2 cellular contexts compared by ENCODE assay signal in the genomic region with DNA sequence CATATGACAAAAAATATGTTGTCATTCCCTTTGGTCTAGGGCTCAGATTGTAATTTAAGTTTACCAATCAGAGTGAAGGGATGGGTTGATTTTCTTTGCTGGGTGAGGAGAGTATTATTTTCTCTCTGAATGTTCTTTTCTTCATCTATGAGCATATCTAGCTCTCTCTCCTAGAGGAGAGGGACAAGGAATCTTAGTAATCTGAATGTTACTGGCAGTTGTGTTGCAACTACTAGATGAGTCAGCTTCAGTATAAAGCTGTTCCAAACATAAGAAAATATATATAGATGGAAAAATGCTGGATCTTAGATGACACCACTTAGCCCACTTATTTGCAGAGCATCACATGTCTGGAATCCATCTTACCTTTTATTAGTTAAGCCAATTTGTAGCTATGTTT.
TF ChIP-seq lines count a peak whose summit lies in the region.

No MANE protein-coding gene starts in this region.

TF ChIP-seq in IMR-90, 13 proteins besides CTCF, POLR2A, EP300 and RAD21:
- TF ChIP-seq, protein P1, sequence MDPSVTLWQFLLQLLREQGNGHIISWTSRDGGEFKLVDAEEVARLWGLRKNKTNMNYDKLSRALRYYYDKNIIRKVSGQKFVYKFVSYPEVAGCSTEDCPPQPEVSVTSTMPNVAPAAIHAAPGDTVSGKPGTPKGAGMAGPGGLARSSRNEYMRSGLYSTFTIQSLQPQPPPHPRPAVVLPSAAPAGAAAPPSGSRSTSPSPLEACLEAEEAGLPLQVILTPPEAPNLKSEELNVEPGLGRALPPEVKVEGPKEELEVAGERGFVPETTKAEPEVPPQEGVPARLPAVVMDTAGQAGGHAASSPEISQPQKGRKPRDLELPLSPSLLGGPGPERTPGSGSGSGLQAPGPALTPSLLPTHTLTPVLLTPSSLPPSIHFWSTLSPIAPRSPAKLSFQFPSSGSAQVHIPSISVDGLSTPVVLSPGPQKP (IDR thresholded peaks at IDR 0.05; ENCODE audit: borderline replicate concordance, low read depth, low read length), result no peak
- TF ChIP-seq CEBPB (IDR thresholded peaks at IDR 0.05; ENCODE audit: low read depth, low read length), result peak; percentile 18; the same call in 1 of the 2 replicates
TF ChIP-seq in IMR-90: peak in this region for 1.

TF ChIP-seq in H1, 55 proteins besides CTCF, POLR2A, EP300 and RAD21:
- TF ChIP-seq RBBP5 (IDR thresholded peaks at IDR 0.05; ENCODE audit: borderline replicate concordance, low read depth, low read length) (no peak), PHF8 (conservative IDR thresholded peaks at IDR 0.05; ENCODE audit: low read depth, low read length) (no peak), BCL11A (IDR thresholded peaks at IDR 0.05; ENCODE audit: low read depth in 2 of 2, low read length in 2 of 2) (no peak), CBX8 (IDR thresholded peaks at IDR 0.05; ENCODE audit: borderline replicate concordance, low read depth, low read length) (no peak)
- TF ChIP-seq, protein P2, sequence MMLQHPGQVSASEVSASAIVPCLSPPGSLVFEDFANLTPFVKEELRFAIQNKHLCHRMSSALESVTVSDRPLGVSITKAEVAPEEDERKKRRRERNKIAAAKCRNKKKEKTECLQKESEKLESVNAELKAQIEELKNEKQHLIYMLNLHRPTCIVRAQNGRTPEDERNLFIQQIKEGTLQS (IDR thresholded peaks at IDR 0.05; ENCODE audit: insufficient read depth, low read depth, low read length), result no peak
TF ChIP-seq in H1: peak in this region for 0.
